In the genomic region with DNA sequence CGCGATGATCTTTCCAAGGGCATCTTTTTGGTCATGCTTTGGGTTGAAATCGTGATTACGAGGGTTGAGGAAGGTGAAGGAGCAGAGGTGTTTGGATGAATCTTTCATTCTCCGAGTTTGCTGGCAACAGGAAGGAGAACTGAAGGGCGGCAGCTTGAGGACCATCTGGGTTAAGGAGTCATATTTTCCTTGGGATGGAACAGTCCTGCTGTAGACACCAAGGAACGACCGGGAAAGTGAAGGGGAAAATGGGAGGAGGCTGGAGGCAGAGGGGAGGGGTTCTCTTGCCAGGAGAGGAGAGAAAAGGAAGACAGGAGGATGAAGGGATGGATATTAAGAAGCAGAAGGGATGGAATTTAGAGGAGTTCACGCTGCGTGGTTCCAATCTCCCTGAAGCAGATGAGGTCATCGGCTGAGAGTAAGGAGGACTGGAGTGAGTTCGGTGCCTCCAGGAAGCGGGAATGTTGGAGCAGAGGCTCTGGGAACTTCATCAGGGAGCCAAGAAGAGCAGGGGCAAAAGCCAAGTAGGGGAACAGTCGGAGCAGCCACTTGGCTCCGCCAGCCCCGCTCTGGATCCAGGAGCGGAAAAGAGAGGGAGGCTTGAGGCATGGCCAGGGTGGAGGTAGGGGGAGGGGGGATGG, we compare ENCODE assay signal across 28 cellular contexts.
DNase-seq lines count a peak whose midpoint lies in the region; ATAC-seq and TF ChIP-seq lines count a peak whose summit lies in the region.
"Had no signal": no experiment of that assay in that cellular context is flagged by ENCODE, and none has a peak within 500 bp of the region (broad histone marks: within the 10 kb centered on the region; RNA-seq: fewer than 3 reads in every experiment).

No MANE protein-coding gene starts in this region.

- H3K9me3 ChIP-seq in colonic mucosa, result no peaks in the 10 kb centered on the region
- no peaks in the 10 kb centered on the region for H3K9me3 ChIP-seq in right atrium auricular region
- H3K9me3 ChIP-seq in aorta (ENCODE audit: control insufficient read depth, low read length), result no peaks in the 10 kb centered on the region
- H3K9me3 ChIP-seq: body of pancreas had no signal

- H3K27me3 ChIP-seq in colonic mucosa (no peaks in the 10 kb centered on the region), right atrium auricular region (no peaks in the 10 kb centered on the region), aorta (ENCODE audit: control insufficient read depth in 1 of 2, insufficient read depth in 2 of 2, low read length in 1 of 2) (no peaks in the 10 kb centered on the region)
- H3K27me3 ChIP-seq: body of pancreas had no signal

- TF ChIP-seq CTCF in colonic mucosa (IDR thresholded peaks at IDR 0.05) (no peak), right atrium auricular region (IDR thresholded peaks at IDR 0.05) (no peak)

- peak; percentile 74 for ATAC-seq in aorta (ENCODE audit: low FRiP score)
- no peak for ATAC-seq in HG03025 (IDR thresholded peaks at IDR 0.05; ENCODE audit: low FRiP score, unreplicated experiment)
- ATAC-seq: body of pancreas; naive thymus-derived CD8-positive, alpha-beta T cell; PC-3; stimulated activated effector memory CD8-positive, alpha-beta T cell treated with anti-CD3 and anti-CD28 coated beads, Interleukin-12 subunit alpha, Interleukin-12 subunit beta, amount 100 ng/mL, for 72 hours had no signal

- H3K36me3 ChIP-seq in colonic mucosa (no peaks in the 10 kb centered on the region), right atrium auricular region (no peaks in the 10 kb centered on the region), aorta (ENCODE audit: control insufficient read depth in 1 of 2, insufficient read depth in 2 of 2, low read length in 1 of 2) (no peaks in the 10 kb centered on the region)
- H3K36me3 ChIP-seq: WERI-Rb-1 had no signal

- 30 to 35% methylated on average over 17 of the region's 17 CpGs for WGBS in aorta, 2 donors

- DNase-seq in colonic mucosa (peak; percentile 24), right atrium auricular region (ENCODE audit: low spot score) (peak; percentile 60), mucosa of gallbladder (ENCODE audit: low spot score) (peak; percentile 19), aorta (peak in 1 of 2 donors; percentile 56), NCI-H510A (lab: John Stamatoyannopoulos, UW) (no peak), SHP77 (lab: John Stamatoyannopoulos, UW) (no peak)
- DNase-seq: activated CD4-positive, alpha-beta T cell treated with anti-CD3 and anti-CD28 coated beads for 48 hours; activated CD8-positive, alpha-beta memory T cell treated with anti-CD3 and anti-CD28 coated beads for 24 hours; activated gamma-delta T cell; Calu3; EL; Karpas-422; kidney; MV-4-11; naive thymus-derived CD8-positive, alpha-beta T cell; NCI-H146; NCI-H524 treated with DMSO at 0.1 percent for 48 hours; NK-92 treated with Interleukin-12 subunit alpha and Interleukin-12 subunit beta, amount 100 ng/mL, for 24 hours; PC-3; retina; stimulated activated CD4-positive, alpha-beta T cell treated with anti-CD3 and anti-CD28 coated beads, Interleukin-12 subunit alpha, Interleukin-12 subunit beta, amount 100 ng/mL, for 4 hours; stimulated activated CD4-positive, alpha-beta T cell treated with anti-CD3 and anti-CD28 coated beads, Interleukin-4, amount 100 ng/mL, for 24 hours; WERI-Rb-1 had no signal

- H3K4me3 ChIP-seq in colonic mucosa, result no peak overlapping the region
- H3K4me3 ChIP-seq in right atrium auricular region, result no peak overlapping the region
- H3K4me3 ChIP-seq in aorta (ENCODE audit: low read length in 2 of 2), result no peak overlapping the region
- H3K4me3 ChIP-seq: body of pancreas had no signal

- intact Hi-C loops in colonic mucosa (cut with DNase I), result no loop called here
- intact Hi-C loops in aorta (cut with DNase I), result loop anchor here in 1 of 2 donors (2.0 kb wide), 1 partner anchor 39 kb away; no protein-coding TSS in a partner anchor

- no peak overlapping the region for H3K9ac ChIP-seq in colonic mucosa (ENCODE audit: low read depth in 2 of 2, low read length in 2 of 2)

- H3K27ac ChIP-seq in colonic mucosa, result no peak overlapping the region
- H3K27ac ChIP-seq in right atrium auricular region, result peak overlapping the region in 1 of 2 donors; percentile 24
- H3K27ac ChIP-seq in aorta (ENCODE audit: low read depth in 1 of 2, low read length in 2 of 2), result no peak overlapping the region
- H3K27ac ChIP-seq: body of pancreas, epithelial cell of prostate, HL-60, WERI-Rb-1 had no signal

- H3K4me1 ChIP-seq in colonic mucosa (no peaks in the 10 kb centered on the region), right atrium auricular region (no peaks in the 10 kb centered on the region), aorta (ENCODE audit: control insufficient read depth in 1 of 2, insufficient read depth in 2 of 2, low read length in 2 of 2) (no peaks in the 10 kb centered on the region)
- H3K4me1 ChIP-seq: body of pancreas had no signal

Comparison
In these comparisons a context has a peak if more than half of its experiments do, and no peak if none do; other contexts are left out.
1. DNase-seq: peak in colonic mucosa (single experiment), right atrium auricular region (single experiment) and mucosa of gallbladder (single experiment); none in NCI-H510A (single experiment) and SHP77 (0 of 2).